ENCODE assay signal across 1 cellular context in the genomic region with DNA sequence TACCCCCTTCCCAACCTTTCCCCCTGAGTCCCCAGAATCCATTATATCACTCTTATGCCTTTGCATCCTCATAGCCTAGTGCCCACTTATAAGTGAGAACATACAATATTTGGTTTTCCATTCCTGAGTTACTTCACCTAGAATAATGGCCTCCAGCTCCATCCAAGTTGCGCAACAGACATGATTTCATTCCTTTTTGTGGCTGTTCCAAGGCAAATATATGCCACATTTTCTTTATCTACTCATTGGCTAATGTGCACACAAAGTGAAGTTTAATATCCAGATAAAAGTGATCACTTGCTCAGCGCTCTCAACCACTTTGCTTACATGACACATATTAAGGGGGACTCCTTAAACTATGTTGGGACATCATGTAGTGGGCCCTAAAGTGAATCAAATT.
TF ChIP-seq lines count a peak whose summit lies in the region.

No MANE protein-coding gene starts in this region.

TF ChIP-seq in HEK293, 187 proteins besides CTCF, POLR2A, EP300 and RAD21 (continued from another document):
- TF ChIP-seq, protein P1, sequence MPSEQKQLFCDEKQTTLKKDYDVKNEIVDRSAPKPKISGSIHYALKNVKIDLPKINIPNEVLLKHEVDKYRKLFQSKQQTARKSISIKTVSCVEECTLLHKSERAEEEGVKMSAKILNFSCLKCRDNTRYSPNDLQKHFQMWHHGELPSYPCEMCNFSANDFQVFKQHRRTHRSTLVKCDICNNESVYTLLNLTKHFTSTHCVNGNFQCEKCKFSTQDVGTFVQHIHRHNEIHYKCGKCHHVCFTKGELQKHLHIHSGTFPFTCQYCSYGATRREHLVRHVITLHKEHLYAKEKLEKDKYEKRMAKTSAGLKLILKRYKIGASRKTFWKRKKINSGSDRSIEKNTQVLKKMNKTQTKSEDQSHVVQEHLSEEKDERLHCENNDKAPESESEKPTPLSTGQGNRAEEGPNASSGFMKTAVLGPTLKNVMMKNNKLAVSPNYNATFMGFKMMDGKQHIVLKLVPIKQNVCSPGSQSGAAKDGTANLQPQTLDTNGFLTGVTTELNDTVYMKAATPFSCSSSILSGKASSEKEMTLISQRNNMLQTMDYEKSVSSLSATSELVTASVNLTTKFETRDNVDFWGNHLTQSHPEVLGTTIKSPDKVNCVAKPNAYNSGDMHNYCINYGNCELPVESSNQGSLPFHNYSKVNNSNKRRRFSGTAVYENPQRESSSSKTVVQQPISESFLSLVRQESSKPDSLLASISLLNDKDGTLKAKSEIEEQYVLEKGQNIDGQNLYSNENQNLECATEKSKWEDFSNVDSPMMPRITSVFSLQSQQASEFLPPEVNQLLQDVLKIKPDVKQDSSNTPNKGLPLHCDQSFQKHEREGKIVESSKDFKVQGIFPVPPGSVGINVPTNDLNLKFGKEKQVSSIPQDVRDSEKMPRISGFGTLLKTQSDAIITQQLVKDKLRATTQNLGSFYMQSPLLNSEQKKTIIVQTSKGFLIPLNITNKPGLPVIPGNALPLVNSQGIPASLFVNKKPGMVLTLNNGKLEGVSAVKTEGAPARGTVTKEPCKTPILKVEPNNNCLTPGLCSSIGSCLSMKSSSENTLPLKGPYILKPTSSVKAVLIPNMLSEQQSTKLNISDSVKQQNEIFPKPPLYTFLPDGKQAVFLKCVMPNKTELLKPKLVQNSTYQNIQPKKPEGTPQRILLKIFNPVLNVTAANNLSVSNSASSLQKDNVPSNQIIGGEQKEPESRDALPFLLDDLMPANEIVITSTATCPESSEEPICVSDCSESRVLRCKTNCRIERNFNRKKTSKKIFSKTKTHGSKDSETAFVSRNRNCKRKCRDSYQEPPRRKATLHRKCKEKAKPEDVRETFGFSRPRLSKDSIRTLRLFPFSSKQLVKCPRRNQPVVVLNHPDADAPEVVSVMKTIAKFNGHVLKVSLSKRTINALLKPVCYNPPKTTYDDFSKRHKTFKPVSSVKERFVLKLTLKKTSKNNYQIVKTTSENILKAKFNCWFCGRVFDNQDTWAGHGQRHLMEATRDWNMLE (tag by site-specific recombination; conservative IDR thresholded peaks at IDR 0.05; ENCODE audit: low read depth) = 0 out of 2 replicates have a peak, but pooled peaks have one; percentile 20
- TF ChIP-seq ZBTB1 (tag by site-specific recombination; IDR thresholded peaks at IDR 0.05) (no peak), ZNF184 (tag by site-specific recombination; IDR thresholded peaks at IDR 0.05) (0 out of 2 replicates have a peak, but pooled peaks have one; percentile 53), ZNF394 (tag by site-specific recombination; IDR thresholded peaks at IDR 0.05; ENCODE audit: borderline replicate concordance) (peak; percentile 8; the same call in 1 of the 2 replicates), PRDM1 (tag by site-specific recombination; IDR thresholded peaks at IDR 0.05) (no peak), TSHZ1 (tag by site-specific recombination; IDR thresholded peaks at IDR 0.05; ENCODE audit: borderline replicate concordance) (no peak), ZNF223 (tag by site-specific recombination; IDR thresholded peaks at IDR 0.05) (no peak), ZFP69B (tag by site-specific recombination; IDR thresholded peaks at IDR 0.05) (peak; percentile 28; the same call in 1 of the 2 replicates)
TF ChIP-seq in HEK293: peak in this region for 5.
